ENCODE assay signal across 18 cellular contexts in the genomic region with DNA sequence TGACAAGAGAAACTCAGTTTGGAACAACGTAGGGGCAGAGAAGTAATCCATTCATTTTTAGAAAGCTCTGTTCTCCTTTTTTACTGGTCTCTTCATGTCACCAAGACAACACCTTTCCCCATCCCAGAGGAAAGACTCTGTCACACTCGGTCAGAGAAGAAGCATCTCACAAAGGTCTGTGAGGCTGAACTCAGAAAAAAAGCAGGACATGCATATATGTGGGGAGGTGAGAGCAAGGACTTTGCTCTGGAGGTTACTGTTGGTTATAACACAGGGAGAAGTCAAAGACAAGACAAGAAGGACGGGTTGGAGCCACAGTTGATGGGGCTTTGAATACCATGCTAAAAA. TPM values are rescaled to one million over a fixed set of nuclear protein-coding genes. Genes with fewer than 3 reads are reported as not detected.
A peak's percentile ranks its signal among the peaks of the same experiment; 100 is the strongest.
DNase-seq lines count a peak whose midpoint lies in the region; ATAC-seq, FAIRE-seq and TF ChIP-seq lines count a peak whose summit lies in the region.
"Had no signal": no experiment of that assay in that cellular context is flagged by ENCODE, and none has a peak within 500 bp of the region (broad histone marks: within the 10 kb centered on the region; RNA-seq: fewer than 3 reads in every experiment).

No MANE protein-coding gene starts in this region.

- H3K9me3 Mint-ChIP-seq in nephron = peaks cover 28% of the 10 kb centered on the region

- H3K36me3 Mint-ChIP-seq in nephron (ENCODE audit: low read depth) = no peaks in the 10 kb centered on the region

- peak overlapping the region; percentile 68 to 86 (median 77) for H3K27ac Mint-ChIP-seq in nephron

- peaks cover 11% of the 10 kb centered on the region for H3K4me1 Mint-ChIP-seq in nephron

- H3K9me3 ChIP-seq in colonic mucosa = no peaks in the 10 kb centered on the region
- no peaks in the 10 kb centered on the region for H3K9me3 ChIP-seq in thyroid gland

- H3K4me3 ChIP-seq in colonic mucosa (no peak overlapping the region), thyroid gland (replicated peaks in 1 of 3) (no peak overlapping the region)
- H3K4me3 ChIP-seq: BLaER1 treated with 17β-estradiol and CSF1 and Interleukin-3, amounts not matched to agents 10 nM and 100 nM had no signal

- no peak overlapping the region for H3K4me3 Mint-ChIP-seq in nephron

- peak overlapping the region; percentile 30 to 38 for H3K9ac ChIP-seq in colonic mucosa (ENCODE audit: low read depth in 2 of 2, low read length in 2 of 2)
- H3K9ac ChIP-seq: BLaER1 treated with 17β-estradiol and CSF1 and Interleukin-3, amounts not matched to agents 10 nM and 100 nM had no signal

- DNase-seq in NOMO-1 treated with DMSO at 0.1 percent for 48 hours (lab: John Stamatoyannopoulos, UW; ENCODE audit: unreplicated experiment) (peak; percentile 27), NOMO-1 treated with dmso at 0.1 percent for 144 hours (lab: John Stamatoyannopoulos, UW; ENCODE audit: unreplicated experiment) (no peak), colonic mucosa (no peak), thyroid gland (no peak), HPDE6-E6E7 (ENCODE audit: extremely low spot score) (no peak), HTR-8/SVneo (ENCODE audit: insufficient read length, low spot score) (no peak)
- DNase-seq: 8988T, DMS53, HCEC 1CT, NCI-H1436 treated with DMSO at 0.1 percent for 48 hours, NCI-H2107, NCI-H748 treated with DMSO at 0.1 percent for 48 hours, SHP77 treated with DMSO at 0.1 percent for 48 hours had no signal

- H3K36me3 ChIP-seq in colonic mucosa = no peaks in the 10 kb centered on the region
- no peaks in the 10 kb centered on the region for H3K36me3 ChIP-seq in thyroid gland
- H3K36me3 ChIP-seq: BLaER1 treated with 17β-estradiol and CSF1 and Interleukin-3, amounts not matched to agents 10 nM and 100 nM had no signal

- H3K27ac ChIP-seq in colonic mucosa (peak overlapping the region; percentile 58), thyroid gland (peak overlapping the region in 2 of 3 donors; percentile 44 to 54)
- H3K27ac ChIP-seq: BLaER1 treated with 17β-estradiol and CSF1 and Interleukin-3, amounts not matched to agents 10 nM and 100 nM had no signal

- 51 to 52% methylated on average over 3 of the region's 3 CpGs for WGBS in thyroid gland, 2 donors

- peaks cover 4% of the 10 kb centered on the region for H3K4me1 ChIP-seq in colonic mucosa
- H3K4me1 ChIP-seq in thyroid gland = peaks cover 12% of the 10 kb centered on the region in 2 donors
- H3K4me1 ChIP-seq: BLaER1 treated with 17β-estradiol and CSF1 and Interleukin-3, amounts not matched to agents 10 nM and 100 nM had no signal

- ATAC-seq in GM18519 (IDR thresholded peaks at IDR 0.05; ENCODE audit: low FRiP score, unreplicated experiment) = no peak

- TF ChIP-seq CTCF in colonic mucosa (IDR thresholded peaks at IDR 0.05) = no peak
- TF ChIP-seq CTCF in nephron (IDR thresholded peaks at IDR 0.05; ENCODE audit: unreplicated experiment in 3 of 3) = no peak
- no peak for TF ChIP-seq CTCF in thyroid gland (IDR thresholded peaks at IDR 0.05)

- peaks cover 6% of the 10 kb centered on the region for H3K27me3 Mint-ChIP-seq in nephron (ENCODE audit: low read depth)

- no peak for FAIRE-seq in HTR-8/SVneo (lab: Jason Lieb, UNC)
- FAIRE-seq: GM19239, RCC 7860 had no signal

- intact Hi-C loops in colonic mucosa (cut with DNase I) (no loop called here), thyroid gland (cut with DNase I) (loop anchor here (5.0 kb wide), 1 partner anchor 100 kb away; no protein-coding TSS in a partner anchor)

- H3K27me3 ChIP-seq in colonic mucosa = no peaks in the 10 kb centered on the region
- no peaks in the 10 kb centered on the region for H3K27me3 ChIP-seq in thyroid gland
- H3K27me3 ChIP-seq: BLaER1 treated with 17β-estradiol and CSF1 and Interleukin-3, amounts not matched to agents 10 nM and 100 nM had no signal

- TF ChIP-seq POLR2A in thyroid gland (IDR thresholded peaks at IDR 0.05) = no peak

RNA-seq across cellular contexts. Expression of a gene that starts 19.2 kb away (rescaled TPM):
- total RNA-seq in colonic mucosa = 10 to 100 TPM; 23.2 to 23.8 TPM
- 10 to 100 TPM; 28.9 to 45.3 (median 37.3) TPM for total RNA-seq in thyroid gland
